35 cellular contexts compared by ENCODE assay signal in the genomic region with DNA sequence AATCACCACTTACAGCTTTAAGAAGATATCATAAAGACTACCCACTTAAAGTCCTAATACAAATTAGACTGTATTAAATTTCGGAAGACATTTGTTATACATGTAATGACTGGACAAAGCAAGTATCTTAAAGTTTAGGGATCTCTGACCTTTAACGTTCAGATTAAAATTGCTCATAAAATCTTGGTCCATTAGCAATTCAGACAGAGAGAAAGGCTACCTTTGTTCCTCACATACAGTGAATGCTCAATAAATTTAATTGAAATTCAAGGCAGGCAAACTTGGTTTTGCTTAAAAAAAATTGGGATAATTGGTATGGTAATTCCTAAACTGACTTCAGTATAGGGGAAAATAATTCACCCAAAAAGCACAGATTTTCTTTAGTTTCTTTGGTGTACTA.
DNase-seq lines count a peak whose midpoint lies in the region; ATAC-seq and TF ChIP-seq lines count a peak whose summit lies in the region.
"Had no signal": no experiment of that assay in that cellular context is flagged by ENCODE, and none has a peak within 500 bp of the region (broad histone marks: within the 10 kb centered on the region; RNA-seq: fewer than 3 reads in every experiment).

No MANE protein-coding gene starts in this region.

- ATAC-seq in activated T-helper 17 cell treated with anti-CD3 and anti-CD28 coated beads, Interleukin-2, amount 50 U/mL, for 72 hours (replicated peaks), result no peak
- ATAC-seq: A549; CD8-positive, alpha-beta T cell had no signal

- H4K20me1 ChIP-seq in osteoblast (ENCODE audit: insufficient read depth, low read length) (no peaks in the 10 kb centered on the region), GM23248 (ENCODE audit: insufficient read depth) (no peaks in the 10 kb centered on the region)
- H4K20me1 ChIP-seq: BLaER1; BLaER1 treated with 17β-estradiol and CSF1 and Interleukin-3, amounts not matched to agents 10 nM and 100 nM had no signal

- no peak overlapping the region for H3K9ac ChIP-seq in GM23248
- H3K9ac ChIP-seq: BLaER1; BLaER1 treated with 17β-estradiol and CSF1 and Interleukin-3, amounts not matched to agents 10 nM and 100 nM had no signal

- H3K27ac Mint-ChIP-seq in activated T-cell treated with anti-CD3 and anti-CD28 coated beads, Interleukin-2, amount 50 U/mL, for 24 hours, result no peak overlapping the region
- H3K27ac Mint-ChIP-seq in activated T-helper 17 cell treated with anti-CD3 and anti-CD28 coated beads, Interleukin-2, amount 50 U/mL, for 72 hours, result no peak overlapping the region
- H3K27ac Mint-ChIP-seq: B cell; CD14-positive monocyte; CD4-positive, alpha-beta memory T cell; CD4-positive, alpha-beta T cell; CD4-positive, CD25-positive, alpha-beta regulatory T cell; CD8-positive, alpha-beta memory T cell; CD8-positive, alpha-beta T cell had no signal

- in situ Hi-C loops in SK-MEL-5 (cut with HindIII; ENCODE audit: low pct_unique_long_range_greater_than_20kb, low sequenced_read_pairs) (no loop called here), GM23248 (cut with MboI) (no loop called here)

- H3K4me3 Mint-ChIP-seq in activated T-cell treated with anti-CD3 and anti-CD28 coated beads, Interleukin-2, amount 50 U/mL, for 24 hours, result no peak overlapping the region
- H3K4me3 Mint-ChIP-seq in activated T-helper 17 cell treated with anti-CD3 and anti-CD28 coated beads, Interleukin-2, amount 50 U/mL, for 72 hours, result no peak overlapping the region
- H3K4me3 Mint-ChIP-seq: B cell; CD14-positive monocyte; CD4-positive, alpha-beta memory T cell; CD4-positive, alpha-beta T cell; CD4-positive, CD25-positive, alpha-beta regulatory T cell; CD8-positive, alpha-beta memory T cell; CD8-positive, alpha-beta T cell had no signal

- no peak for TF ChIP-seq CTCF in osteoblast (IDR thresholded peaks at IDR 0.05; ENCODE audit: extremely low read depth, low read depth, low read length)

- DNase-seq in COLO829 (ENCODE audit: low spot score) (peak; percentile 77), SK-MEL-5 (ENCODE audit: low read depth, low spot score) (peak; percentile 15), foreskin melanocyte (peak; percentile 49), osteoblast (ENCODE audit: insufficient read length, low spot score, missing footprints) (peak; percentile 10), GM23248 (no peak), NCI-H1105 treated with DMSO at 0.1 percent for 48 hours (lab: John Stamatoyannopoulos, UW) (no peak)
- no peak for DNase-seq in activated T-cell treated with anti-CD3 and anti-CD28 coated beads, Interleukin-2, amount 50 U/mL, for 24 hours
- DNase-seq: 8988T; ACHN; AML-193; BE2C; C1 segment of cervical spinal cord; Caco-2; Calu3; CD4-positive, alpha-beta memory T cell; CD4-positive, alpha-beta T cell; CD4-positive, CD25-positive, alpha-beta regulatory T cell; CD8-positive, alpha-beta memory T cell; CD8-positive, alpha-beta T cell; COR-L47; DMS 273 treated with DMSO at 0.1 percent for 48 hours; DMS153; DMS53; DMS79; DMS79 treated with DMSO at 0.1 percent for 48 hours; DND-41; EL had no signal

- no peaks in the 10 kb centered on the region for H3K9me2 ChIP-seq in GM23248 (ENCODE audit: insufficient read depth)

- no peaks in the 10 kb centered on the region for H3K9me3 Mint-ChIP-seq in activated T-cell treated with anti-CD3 and anti-CD28 coated beads, Interleukin-2, amount 50 U/mL, for 24 hours
- no peaks in the 10 kb centered on the region for H3K9me3 Mint-ChIP-seq in activated T-helper 17 cell treated with anti-CD3 and anti-CD28 coated beads, Interleukin-2, amount 50 U/mL, for 72 hours
- H3K9me3 Mint-ChIP-seq: CD4-positive, alpha-beta T cell; CD8-positive, alpha-beta T cell had no signal

- H3K4me1 ChIP-seq in osteoblast (ENCODE audit: insufficient read depth, low read length) (no peaks in the 10 kb centered on the region), GM23248 (ENCODE audit: insufficient read depth) (no peaks in the 10 kb centered on the region)
- H3K4me1 ChIP-seq: A549; BLaER1; BLaER1 treated with 17β-estradiol and CSF1 and Interleukin-3, amounts not matched to agents 10 nM and 100 nM; Caco-2 had no signal

- 89 to 94% methylated on average over 2 of the region's 2 CpGs for WGBS in GM23248 (ENCODE audit: low coverage in 1 of 2, low lambda C conversion rate in 2 of 2, missing lambda C conversion rate in 2 of 2), 2 experiments

- H3K4me2 ChIP-seq in osteoblast (ENCODE audit: insufficient read depth, low read length) (no peak overlapping the region), GM23248 (ENCODE audit: unreplicated experiment) (no peak overlapping the region)
- H3K4me2 ChIP-seq: A549; BLaER1; BLaER1 treated with 17β-estradiol and CSF1 and Interleukin-3, amounts not matched to agents 10 nM and 100 nM had no signal

- H3K4me3 ChIP-seq in osteoblast (ENCODE audit: insufficient read depth, low read length) (no peak overlapping the region), GM23248 (no peak overlapping the region)
- H3K4me3 ChIP-seq: A549; BLaER1; BLaER1 treated with 17β-estradiol and CSF1 and Interleukin-3, amounts not matched to agents 10 nM and 100 nM had no signal

- no peaks in the 10 kb centered on the region for H3K9me3 ChIP-seq in osteoblast (ENCODE audit: low read depth, low read length)
- H3K9me3 ChIP-seq in GM23248 (ENCODE audit: low read depth), result no peaks in the 10 kb centered on the region
- H3K9me3 ChIP-seq: A549, BE2C, BLaER1, Caco-2 had no signal

- no peaks in the 10 kb centered on the region for H3K27me3 ChIP-seq in osteoblast (ENCODE audit: insufficient read depth, low read length)
- no peaks in the 10 kb centered on the region for H3K27me3 ChIP-seq in GM23248 (replicated peaks; ENCODE audit: insufficient read depth)
- H3K27me3 ChIP-seq: BE2C; BLaER1; BLaER1 treated with 17β-estradiol and CSF1 and Interleukin-3, amounts not matched to agents 10 nM and 100 nM had no signal

- H3K4me1 Mint-ChIP-seq in activated T-cell treated with anti-CD3 and anti-CD28 coated beads, Interleukin-2, amount 50 U/mL, for 24 hours (ENCODE audit: low read depth), result no peaks in the 10 kb centered on the region
- no peaks in the 10 kb centered on the region for H3K4me1 Mint-ChIP-seq in activated T-helper 17 cell treated with anti-CD3 and anti-CD28 coated beads, Interleukin-2, amount 50 U/mL, for 72 hours
- H3K4me1 Mint-ChIP-seq: B cell; CD14-positive monocyte; CD4-positive, alpha-beta memory T cell; CD4-positive, CD25-positive, alpha-beta regulatory T cell; CD8-positive, alpha-beta memory T cell had no signal

- H3K27ac ChIP-seq in osteoblast (ENCODE audit: low read depth, low read length), result no peak overlapping the region
- no peak overlapping the region for H3K27ac ChIP-seq in GM23248
- H3K27ac ChIP-seq: 22Rv1; A549; BLaER1; BLaER1 treated with 17β-estradiol and CSF1 and Interleukin-3, amounts not matched to agents 10 nM and 100 nM; C4-2B had no signal

- no peaks in the 10 kb centered on the region for H3K79me2 ChIP-seq in osteoblast (ENCODE audit: insufficient read depth, low read length)
- no peaks in the 10 kb centered on the region for H3K79me2 ChIP-seq in GM23248 (ENCODE audit: insufficient read depth)

- no peaks in the 10 kb centered on the region for H3K36me3 Mint-ChIP-seq in activated T-cell treated with anti-CD3 and anti-CD28 coated beads, Interleukin-2, amount 50 U/mL, for 24 hours (ENCODE audit: low read depth)
- no peaks in the 10 kb centered on the region for H3K36me3 Mint-ChIP-seq in activated T-helper 17 cell treated with anti-CD3 and anti-CD28 coated beads, Interleukin-2, amount 50 U/mL, for 72 hours (ENCODE audit: low read depth)
- H3K36me3 Mint-ChIP-seq: CD14-positive monocyte; CD4-positive, alpha-beta memory T cell; CD4-positive, CD25-positive, alpha-beta regulatory T cell; CD8-positive, alpha-beta memory T cell; CD8-positive, alpha-beta T cell had no signal

- no peaks in the 10 kb centered on the region for H3K36me3 ChIP-seq in osteoblast (ENCODE audit: insufficient read depth, low read length)
- no peaks in the 10 kb centered on the region for H3K36me3 ChIP-seq in GM23248 (ENCODE audit: low read depth)
- H3K36me3 ChIP-seq: BE2C; BLaER1; BLaER1 treated with 17β-estradiol and CSF1 and Interleukin-3, amounts not matched to agents 10 nM and 100 nM had no signal

- no peaks in the 10 kb centered on the region for H3F3A ChIP-seq in GM23248 (ENCODE audit: insufficient read depth)

- H3K27me3 Mint-ChIP-seq in activated T-cell treated with anti-CD3 and anti-CD28 coated beads, Interleukin-2, amount 50 U/mL, for 24 hours, result no peaks in the 10 kb centered on the region
- no peaks in the 10 kb centered on the region for H3K27me3 Mint-ChIP-seq in activated T-helper 17 cell treated with anti-CD3 and anti-CD28 coated beads, Interleukin-2, amount 50 U/mL, for 72 hours
- H3K27me3 Mint-ChIP-seq: B cell; CD4-positive, alpha-beta memory T cell; CD4-positive, alpha-beta T cell; CD8-positive, alpha-beta memory T cell had no signal

- H2AFZ ChIP-seq in osteoblast (ENCODE audit: low read length) (no peak overlapping the region), GM23248 (no peak overlapping the region)

Comparison
In these comparisons a context has a peak if more than half of its experiments do, and no peak if none do; other contexts are left out.
1. DNase-seq: peak in COLO829 (single experiment), SK-MEL-5 (single experiment), foreskin melanocyte (single experiment) and osteoblast (single experiment); none in GM23248 (single experiment), activated T-cell treated with anti-CD3 and anti-CD28 coated beads, Interleukin-2, amount 50 U/mL, for 24 hours (single experiment) and NCI-H1105 treated with DMSO at 0.1 percent for 48 hours (single experiment).